In the genomic region with DNA sequence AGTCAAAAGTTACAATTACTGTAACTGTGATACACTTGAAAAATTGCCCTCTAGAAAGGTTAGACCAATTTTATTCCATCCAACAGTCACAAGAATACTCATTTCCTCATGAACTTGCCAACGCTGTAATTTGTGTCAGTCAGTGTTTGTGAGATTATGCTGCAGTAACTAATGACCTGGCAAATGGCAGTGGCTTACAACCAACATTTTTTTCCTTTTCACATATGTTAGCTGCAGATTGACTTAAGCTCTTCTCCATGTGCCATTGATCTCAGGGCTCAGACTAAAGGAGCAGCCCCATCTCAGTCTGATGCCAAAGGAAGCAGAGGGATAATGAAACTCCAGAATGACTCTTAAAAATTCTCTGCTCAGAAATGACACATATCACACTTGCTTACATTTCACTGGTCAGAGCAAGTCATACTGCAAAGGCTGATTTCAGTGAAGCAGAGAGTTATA, we compare ENCODE assay signal across 10 cellular contexts.
DNase-seq lines count a peak whose midpoint lies in the region; ATAC-seq and TF ChIP-seq lines count a peak whose summit lies in the region.
"Had no signal": no experiment of that assay in that cellular context is flagged by ENCODE, and none has a peak within 500 bp of the region (broad histone marks: within the 10 kb centered on the region; RNA-seq: fewer than 3 reads in every experiment).

No MANE protein-coding gene starts in this region.

- H3K27ac ChIP-seq in WERI-Rb-1 = no peak overlapping the region

- no peaks in the 10 kb centered on the region for H3K9me3 ChIP-seq in WERI-Rb-1 (ENCODE audit: severe bottlenecking)

- no peak overlapping the region for H3K27ac Mint-ChIP-seq in activated CD8-positive, alpha-beta T cell treated with anti-CD3 and anti-CD28 coated beads for 36 hours
- H3K27ac Mint-ChIP-seq in activated CD8-positive, alpha-beta T cell treated with anti-CD3 and anti-CD28 coated beads, Interleukin-2, amount 10 ng/mL, durations not matched to agents 7 days and 5 days = no peak overlapping the region
- no peak overlapping the region for H3K27ac Mint-ChIP-seq in stimulated activated memory B cell treated with anti-CD40 and anti-IgM and Interleukin-4, amounts not matched to agents 10 μg/mL and 1 μg/mL and 100 μg/mL, for 72 hours
- H3K27ac Mint-ChIP-seq: endodermal cell had no signal

- H3K4me3 ChIP-seq in WERI-Rb-1 (ENCODE audit: low read depth, low read length) = no peak overlapping the region
- H3K4me3 ChIP-seq: K562 had no signal

- peaks cover 14% of the 10 kb centered on the region for H3K4me1 Mint-ChIP-seq in activated CD8-positive, alpha-beta T cell treated with anti-CD3 and anti-CD28 coated beads for 36 hours (ENCODE audit: low read depth)
- no peaks in the 10 kb centered on the region for H3K4me1 Mint-ChIP-seq in activated CD8-positive, alpha-beta T cell treated with anti-CD3 and anti-CD28 coated beads, Interleukin-2, amount 10 ng/mL, durations not matched to agents 7 days and 5 days (ENCODE audit: low read depth)
- H3K4me1 Mint-ChIP-seq in stimulated activated memory B cell treated with anti-CD40 and anti-IgM and Interleukin-4, amounts not matched to agents 10 μg/mL and 1 μg/mL and 100 μg/mL, for 72 hours = peaks cover 25% of the 10 kb centered on the region
- H3K4me1 Mint-ChIP-seq: endodermal cell had no signal

- no peaks in the 10 kb centered on the region for H3K36me3 Mint-ChIP-seq in activated CD8-positive, alpha-beta T cell treated with anti-CD3 and anti-CD28 coated beads for 36 hours (ENCODE audit: low read depth)
- no peaks in the 10 kb centered on the region for H3K36me3 Mint-ChIP-seq in activated CD8-positive, alpha-beta T cell treated with anti-CD3 and anti-CD28 coated beads, Interleukin-2, amount 10 ng/mL, durations not matched to agents 7 days and 5 days (ENCODE audit: low read depth)
- H3K36me3 Mint-ChIP-seq in stimulated activated memory B cell treated with anti-CD40 and anti-IgM and Interleukin-4, amounts not matched to agents 10 μg/mL and 1 μg/mL and 100 μg/mL, for 72 hours = no peaks in the 10 kb centered on the region

- no peaks in the 10 kb centered on the region for H3K27me3 ChIP-seq in WERI-Rb-1 (ENCODE audit: insufficient read depth, low read depth, severe bottlenecking)

- no peak for TF ChIP-seq CTCF in activated CD8-positive, alpha-beta T cell treated with anti-CD3 and anti-CD28 coated beads for 36 hours (IDR thresholded peaks at IDR 0.05)
- TF ChIP-seq CTCF in WERI-Rb-1 (IDR thresholded peaks at IDR 0.05; ENCODE audit: low read depth, low read length) = no peak

- H3K36me3 ChIP-seq in WERI-Rb-1 = no peaks in the 10 kb centered on the region

- POLR2A ChIA-PET in activated CD8-positive, alpha-beta T cell treated with anti-CD3 and anti-CD28 coated beads for 36 hours (lab: Charles Lee) = no interaction called here
- POLR2A ChIA-PET in activated CD8-positive, alpha-beta T cell treated with anti-CD3 and anti-CD28 coated beads, Interleukin-2, amount 10 ng/mL, durations not matched to agents 7 days and 5 days (lab: Charles Lee) = no interaction called here

- no peak overlapping the region for H3K4me3 Mint-ChIP-seq in activated CD8-positive, alpha-beta T cell treated with anti-CD3 and anti-CD28 coated beads for 36 hours
- no peak overlapping the region for H3K4me3 Mint-ChIP-seq in activated CD8-positive, alpha-beta T cell treated with anti-CD3 and anti-CD28 coated beads, Interleukin-2, amount 10 ng/mL, durations not matched to agents 7 days and 5 days
- no peak overlapping the region for H3K4me3 Mint-ChIP-seq in stimulated activated memory B cell treated with anti-CD40 and anti-IgM and Interleukin-4, amounts not matched to agents 10 μg/mL and 1 μg/mL and 100 μg/mL, for 72 hours
- H3K4me3 Mint-ChIP-seq: endodermal cell had no signal

- CTCF ChIA-PET in activated CD8-positive, alpha-beta T cell treated with anti-CD3 and anti-CD28 coated beads for 36 hours (lab: Charles Lee) = interaction anchor here (1.0 to 4.7 kb wide), 2 partner anchors 22 to 269 kb away, joined by 3 to 20 read pairs; no protein-coding TSS in a partner anchor
- CTCF ChIA-PET in activated CD8-positive, alpha-beta T cell treated with anti-CD3 and anti-CD28 coated beads, Interleukin-2, amount 10 ng/mL, durations not matched to agents 7 days and 5 days (lab: Charles Lee) = interaction anchor here (1.8 kb wide), 1 partner anchor 43 kb away, joined by 5 read pairs; no protein-coding TSS in a partner anchor

- H3K27me3 Mint-ChIP-seq in activated CD8-positive, alpha-beta T cell treated with anti-CD3 and anti-CD28 coated beads for 36 hours = peaks cover 8% of the 10 kb centered on the region
- peaks cover 18% of the 10 kb centered on the region for H3K27me3 Mint-ChIP-seq in activated CD8-positive, alpha-beta T cell treated with anti-CD3 and anti-CD28 coated beads, Interleukin-2, amount 10 ng/mL, durations not matched to agents 7 days and 5 days (ENCODE audit: low read depth)
- H3K27me3 Mint-ChIP-seq in stimulated activated memory B cell treated with anti-CD40 and anti-IgM and Interleukin-4, amounts not matched to agents 10 μg/mL and 1 μg/mL and 100 μg/mL, for 72 hours = no peaks in the 10 kb centered on the region

- H3K9me3 Mint-ChIP-seq in activated CD8-positive, alpha-beta T cell treated with anti-CD3 and anti-CD28 coated beads for 36 hours = no peaks in the 10 kb centered on the region
- H3K9me3 Mint-ChIP-seq in activated CD8-positive, alpha-beta T cell treated with anti-CD3 and anti-CD28 coated beads, Interleukin-2, amount 10 ng/mL, durations not matched to agents 7 days and 5 days (ENCODE audit: insufficient read depth) = no peaks in the 10 kb centered on the region
- no peaks in the 10 kb centered on the region for H3K9me3 Mint-ChIP-seq in stimulated activated memory B cell treated with anti-CD40 and anti-IgM and Interleukin-4, amounts not matched to agents 10 μg/mL and 1 μg/mL and 100 μg/mL, for 72 hours
- H3K9me3 Mint-ChIP-seq: endodermal cell had no signal

- intact Hi-C loops in activated CD8-positive, alpha-beta T cell treated with anti-CD3 and anti-CD28 coated beads for 36 hours (cut with micrococcal nuclease) = no loop called here

- no peak for DNase-seq in activated CD8-positive, alpha-beta T cell treated with anti-CD3 and anti-CD28 coated beads for 36 hours
- DNase-seq in activated CD8-positive, alpha-beta T cell treated with anti-CD3 and anti-CD28 coated beads, Interleukin-2, amount 10 ng/mL, durations not matched to agents 7 days and 5 days = no peak
- DNase-seq in WERI-Rb-1 = peak; percentile 54
- no peak for DNase-seq in anterior cingulate cortex (lab: John Stamatoyannopoulos, UW)
- DNase-seq in HUDEP-2 (lab: John Stamatoyannopoulos, UW; ENCODE audit: unreplicated experiment in 76 of 76) = no peak
- DNase-seq: endodermal cell had no signal

- peak; percentile 65 for ATAC-seq in activated CD8-positive, alpha-beta T cell treated with anti-CD3 and anti-CD28 coated beads for 36 hours
- no peak for ATAC-seq in activated CD8-positive, alpha-beta T cell treated with anti-CD3 and anti-CD28 coated beads, Interleukin-2, amount 10 ng/mL, durations not matched to agents 7 days and 5 days
- ATAC-seq in HG02870 (IDR thresholded peaks at IDR 0.05; ENCODE audit: unreplicated experiment) (peak; percentile 80), GM19324 (IDR thresholded peaks at IDR 0.05; ENCODE audit: low FRiP score, unreplicated experiment) (no peak)
- peak; percentile 67 for ATAC-seq in stimulated activated memory B cell treated with anti-CD40 and anti-IgM and Interleukin-4, amounts not matched to agents 10 μg/mL and 1 μg/mL and 100 μg/mL, for 72 hours
- ATAC-seq: K562 had no signal

Comparison
In these comparisons a context has a peak if more than half of its experiments do, and no peak if none do; other contexts are left out.
1. ATAC-seq: peak in activated CD8-positive, alpha-beta T cell treated with anti-CD3 and anti-CD28 coated beads for 36 hours (single experiment), HG02870 (single experiment) and stimulated activated memory B cell treated with anti-CD40 and anti-IgM and Interleukin-4, amounts not matched to agents 10 μg/mL and 1 μg/mL and 100 μg/mL, for 72 hours (single experiment); none in activated CD8-positive, alpha-beta T cell treated with anti-CD3 and anti-CD28 coated beads, Interleukin-2, amount 10 ng/mL, durations not matched to agents 7 days and 5 days (single experiment) and GM19324 (single experiment).